ENCODE assay signal across 16 cellular contexts in the genomic region with DNA sequence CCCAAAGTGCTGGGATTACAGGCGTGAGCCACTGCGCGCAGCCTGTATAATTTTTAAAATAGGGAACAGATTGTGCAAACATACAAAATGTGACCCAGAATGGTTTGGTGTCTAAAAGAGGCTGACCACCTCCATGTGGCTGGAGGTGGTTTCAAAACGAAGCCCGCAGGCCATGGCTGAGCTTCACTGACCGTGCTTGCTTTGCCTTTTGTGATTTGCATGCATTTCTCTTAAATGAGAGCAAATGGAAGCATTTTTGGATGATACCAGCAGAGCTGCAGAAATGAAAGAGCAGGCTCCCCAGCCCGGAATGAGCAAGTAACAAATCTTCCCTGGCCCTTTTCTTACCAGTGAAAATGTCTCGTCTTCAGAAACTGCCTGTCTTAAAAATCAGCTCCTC.
A peak's percentile ranks its signal among the peaks of the same experiment; 100 is the strongest.
DNase-seq lines count a peak whose midpoint lies in the region; ATAC-seq and TF ChIP-seq lines count a peak whose summit lies in the region.
"Had no signal": no experiment of that assay in that cellular context is flagged by ENCODE, and none has a peak within 500 bp of the region (broad histone marks: within the 10 kb centered on the region; RNA-seq: fewer than 3 reads in every experiment).

No MANE protein-coding gene starts in this region.

- in situ Hi-C loops in GM13976 (cut with MboI; ENCODE audit: low sequenced_read_pairs, unreplicated experiment) = no loop called here

- H3K36me3 ChIP-seq in BLaER1 treated with 17β-estradiol and CSF1 and Interleukin-3, amounts not matched to agents 10 nM and 100 nM = peaks cover 0 to 14% (median 9%) of the 10 kb centered on the region in 11 experiments; a peak in 9 of 22 replicates
- H3K36me3 ChIP-seq: thoracic aorta had no signal

- H3K27ac Mint-ChIP-seq in IgD-negative memory B cell = peak overlapping the region in 2 of 3 donors; percentile 51 to 96
- H3K27ac Mint-ChIP-seq: activated CD4-positive, alpha-beta T cell treated with anti-CD3 and anti-CD28 coated beads for 36 hours had no signal

- H3K27me3 ChIP-seq in BLaER1 treated with 17β-estradiol and CSF1 and Interleukin-3, amounts not matched to agents 10 nM and 100 nM = no peaks in the 10 kb centered on the region
- H3K27me3 ChIP-seq: body of pancreas had no signal

- H4K20me1 ChIP-seq in BLaER1 treated with 17β-estradiol and CSF1 and Interleukin-3, amounts not matched to agents 10 nM and 100 nM = peaks cover 0 to 9% (median 0%) of the 10 kb centered on the region in 11 experiments; a peak in 5 of 22 replicates

- ATAC-seq in GM18870 (IDR thresholded peaks at IDR 0.05; ENCODE audit: unreplicated experiment) = no peak
- ATAC-seq in HG03460 (IDR thresholded peaks at IDR 0.05; ENCODE audit: unreplicated experiment) = no peak
- ATAC-seq: body of pancreas had no signal

- H3K36me3 Mint-ChIP-seq in IgD-negative memory B cell = peaks cover 8% of the 10 kb centered on the region

- DNase-seq in GM13976 (ENCODE audit: low spot score) = peak; percentile 41
- DNase-seq in cerebellar cortex (ENCODE audit: low spot score) = peak; percentile 55
- no peak for DNase-seq in NAMALWA (ENCODE audit: low spot score)
- DNase-seq in effector CD4-positive, alpha-beta T cell = no peak
- DNase-seq: activated CD4-positive, alpha-beta T cell treated with anti-CD3 and anti-CD28 coated beads for 36 hours; activated naive CD8-positive, alpha-beta T cell treated with anti-CD3 and anti-CD28 coated beads, Interleukin-2, amount 50 U/mL, for 24 hours; body of pancreas; H7; naive B cell had no signal

- H3K9me3 ChIP-seq in BLaER1 treated with 17β-estradiol and CSF1 and Interleukin-3, amounts not matched to agents 10 nM and 100 nM (replicated peaks in 1 of 11) = peaks cover 17 to 22% (median 18%) of the 10 kb centered on the region in 11 experiments
- H3K9me3 ChIP-seq: body of pancreas, thoracic aorta had no signal

- H3K4me3 Mint-ChIP-seq in IgD-negative memory B cell = peak overlapping the region in 2 of 4 donors; percentile 56 to 65

- H3K9me3 Mint-ChIP-seq in IgD-negative memory B cell = peaks cover 0 to 3% (median 0%) of the 10 kb centered on the region in 3 donors

- no peaks in the 10 kb centered on the region for H3K27me3 Mint-ChIP-seq in IgD-negative memory B cell
- H3K27me3 Mint-ChIP-seq: activated CD4-positive, alpha-beta T cell treated with anti-CD3 and anti-CD28 coated beads for 36 hours; activated naive CD8-positive, alpha-beta T cell treated with anti-CD3 and anti-CD28 coated beads, Interleukin-2, amount 50 U/mL, for 24 hours; CD8-positive, alpha-beta memory T cell; naive B cell had no signal

- H3K4me1 Mint-ChIP-seq in IgD-negative memory B cell = peaks cover 44 to 57% (median 53%) of the 10 kb centered on the region in 3 donors

- no peak overlapping the region for H3K27ac ChIP-seq in BLaER1 treated with 17β-estradiol and CSF1 and Interleukin-3, amounts not matched to agents 10 nM and 100 nM
- H3K27ac ChIP-seq: body of pancreas, parathyroid adenoma, thoracic aorta had no signal

- H3K4me3 ChIP-seq in BLaER1 treated with 17β-estradiol and CSF1 and Interleukin-3, amounts not matched to agents 10 nM and 100 nM = no peak overlapping the region
- H3K4me3 ChIP-seq: body of pancreas, thoracic aorta had no signal

- H3K4me1 ChIP-seq in BLaER1 treated with 17β-estradiol and CSF1 and Interleukin-3, amounts not matched to agents 10 nM and 100 nM = peaks cover 19 to 40% (median 27%) of the 10 kb centered on the region in 10 experiments
- H3K4me1 ChIP-seq: parathyroid adenoma had no signal

- peak overlapping the region; percentile 61 to 93 (median 83); a peak in 20 of 22 replicates for H3K4me2 ChIP-seq in BLaER1 treated with 17β-estradiol and CSF1 and Interleukin-3, amounts not matched to agents 10 nM and 100 nM

- H3K9ac ChIP-seq in BLaER1 treated with 17β-estradiol and CSF1 and Interleukin-3, amounts not matched to agents 10 nM and 100 nM = no peak overlapping the region
- H3K9ac ChIP-seq: parathyroid adenoma had no signal

- TF ChIP-seq CTCF in GM13976 (IDR thresholded peaks at IDR 0.05; ENCODE audit: borderline replicate concordance, control extremely low read depth, extremely low read depth, insufficient read depth, missing control alignments) = no peak

Comparison
In these comparisons a context has a peak if more than half of its experiments do, and no peak if none do; other contexts are left out.
1. DNase-seq: peak in GM13976 (single experiment) and cerebellar cortex (single experiment); none in NAMALWA (single experiment) and effector CD4-positive, alpha-beta T cell (single experiment).